In the genomic region with DNA sequence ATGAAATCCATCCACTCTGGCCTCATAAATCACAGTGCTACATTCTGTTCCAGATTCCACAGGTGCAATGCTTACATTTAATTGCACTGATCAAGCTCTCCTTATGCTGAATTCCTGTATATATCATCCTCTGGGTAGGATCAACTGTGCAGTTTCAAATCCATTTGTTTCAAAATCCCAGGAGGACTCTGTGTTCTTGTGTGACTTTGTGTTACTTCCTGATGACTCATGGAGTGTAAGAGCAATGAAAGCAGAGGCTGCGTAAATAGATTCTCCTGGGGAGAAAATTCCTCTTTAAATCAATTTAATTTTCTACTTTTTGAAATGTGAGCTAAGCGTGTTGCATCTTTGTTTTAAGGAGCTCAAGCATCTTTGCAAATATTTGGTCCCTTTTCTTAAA, we compare ENCODE assay signal across 14 cellular contexts.
DNase-seq lines count a peak whose midpoint lies in the region; ATAC-seq and TF ChIP-seq lines count a peak whose summit lies in the region.
"Had no signal": no experiment of that assay in that cellular context is flagged by ENCODE, and none has a peak within 500 bp of the region (broad histone marks: within the 10 kb centered on the region; RNA-seq: fewer than 3 reads in every experiment).

No MANE protein-coding gene starts in this region.

- H3K36me3 ChIP-seq in ACC112 (ENCODE audit: insufficient read depth, low read length): 0 out of 2 replicates have a peak, but pooled peaks cover 7% of the 10 kb centered on the region
- no peaks in the 10 kb centered on the region for H3K36me3 ChIP-seq in brain microvascular endothelial cell (replicated peaks)
- H3K36me3 ChIP-seq in effector memory CD4-positive, alpha-beta T cell (ENCODE audit: control insufficient read depth, insufficient read depth, low read length): no peaks in the 10 kb centered on the region
- H3K36me3 ChIP-seq in MM.1S (replicated peaks; ENCODE audit: insufficient read depth, low read length): no peaks in the 10 kb centered on the region
- H3K36me3 ChIP-seq: heart left ventricle, lower lobe of right lung had no signal

- H3K4me3 ChIP-seq in ACC112 (ENCODE audit: low read depth, low read length) (no peak overlapping the region), brain microvascular endothelial cell (ENCODE audit: low read depth, low read length) (no peak overlapping the region), MM.1S (ENCODE audit: low read length) (no peak overlapping the region)
- H3K4me3 ChIP-seq in effector memory CD4-positive, alpha-beta T cell (ENCODE audit: insufficient read depth, low read depth, low read length, poor library complexity, severe bottlenecking): no peak overlapping the region
- H3K4me3 ChIP-seq: heart left ventricle, lower lobe of right lung had no signal

- H3K79me2 ChIP-seq in ACC112 (ENCODE audit: control insufficient read depth, insufficient read depth, low read length, unreplicated experiment) (no peaks in the 10 kb centered on the region), MM.1S (ENCODE audit: low read length) (no peaks in the 10 kb centered on the region)

- no peaks in the 10 kb centered on the region for H3K4me1 Mint-ChIP-seq in naive thymus-derived CD8-positive, alpha-beta T cell

- H4K20me1 ChIP-seq in MM.1S (ENCODE audit: insufficient read depth, low read length): no peaks in the 10 kb centered on the region

- H3K4me3 Mint-ChIP-seq in naive thymus-derived CD8-positive, alpha-beta T cell: no peak overlapping the region

- peak; percentile 63 for DNase-seq in HT1080 (ENCODE audit: low read depth)
- peak; percentile 50 for DNase-seq in brain microvascular endothelial cell
- peak; percentile 92 for DNase-seq in iris pigment epithelial cell (ENCODE audit: low read depth)
- no peak for DNase-seq in effector memory CD4-positive, alpha-beta T cell
- no peak for DNase-seq in MM.1S
- no peak for DNase-seq in naive thymus-derived CD8-positive, alpha-beta T cell
- DNase-seq in cardiac septum (ENCODE audit: low spot score): no peak
- DNase-seq: activated CD4-positive, alpha-beta T cell treated with anti-CD3 and anti-CD28 coated beads, Interleukin-2, amount 50 U/mL, for 4 hours; heart left ventricle; lower lobe of right lung; NCI-H2029 treated with DMSO at 0.1 percent for 48 hours; NK-92 treated with Interleukin-12 subunit alpha and Interleukin-12 subunit beta, amount 100 ng/mL, for 24 hours; nucleus accumbens had no signal

- in situ Hi-C loops in brain microvascular endothelial cell (cut with HindIII; ENCODE audit: low pct_ligation_motif_present, low sequenced_read_pairs): no loop called here

- ATAC-seq in naive thymus-derived CD8-positive, alpha-beta T cell: no peak
- ATAC-seq: heart left ventricle, lower lobe of right lung had no signal

- no peak for TF ChIP-seq CTCF in brain microvascular endothelial cell (IDR thresholded peaks at IDR 0.05; ENCODE audit: low read depth, low read length, missing control alignments)
- no peak for TF ChIP-seq CTCF in MM.1S (IDR thresholded peaks at IDR 0.05; ENCODE audit: low read length)

- H3K4me2 ChIP-seq in MM.1S (ENCODE audit: low read depth, low read length): no peak overlapping the region

- no peak overlapping the region for H3K27ac Mint-ChIP-seq in naive thymus-derived CD8-positive, alpha-beta T cell

- no peaks in the 10 kb centered on the region for H3K9me2 ChIP-seq in MM.1S (replicated peaks; ENCODE audit: insufficient read depth, low read length)

- POLR2A ChIA-PET in naive thymus-derived CD8-positive, alpha-beta T cell (lab: Charles Lee): no interaction called here

- no peaks in the 10 kb centered on the region for H3K9me3 ChIP-seq in effector memory CD4-positive, alpha-beta T cell (ENCODE audit: control insufficient read depth, low read length)
- no peaks in the 10 kb centered on the region for H3K9me3 ChIP-seq in MM.1S (replicated peaks; ENCODE audit: insufficient read depth, low read length)

- intact Hi-C loops in cardiac septum (cut with DNase I): no loop called here

- no peaks in the 10 kb centered on the region for H3K27me3 Mint-ChIP-seq in naive thymus-derived CD8-positive, alpha-beta T cell

- peak overlapping the region; percentile 84 for H3K27ac ChIP-seq in ACC112 (ENCODE audit: low read depth, low read length)
- H3K27ac ChIP-seq in brain microvascular endothelial cell: peak overlapping the region; percentile 6
- no peak overlapping the region for H3K27ac ChIP-seq in effector memory CD4-positive, alpha-beta T cell (ENCODE audit: insufficient read depth, low read length, poor library complexity, severe bottlenecking)
- H3K27ac ChIP-seq in MM.1S (ENCODE audit: low read length): no peak overlapping the region
- H3K27ac ChIP-seq: heart left ventricle, lower lobe of right lung had no signal

- H3K36me3 Mint-ChIP-seq in naive thymus-derived CD8-positive, alpha-beta T cell: no peaks in the 10 kb centered on the region

- H2AFZ ChIP-seq in ACC112 (ENCODE audit: low read length, unreplicated experiment) (no peak overlapping the region), MM.1S (ENCODE audit: low read length) (no peak overlapping the region)

- peaks cover 9 to 50% (median 17%) of the 10 kb centered on the region in 9 donors for H3K9me3 Mint-ChIP-seq in naive thymus-derived CD8-positive, alpha-beta T cell

- no peaks in the 10 kb centered on the region for H3K27me3 ChIP-seq in ACC112 (ENCODE audit: insufficient read depth, low read length)
- no peaks in the 10 kb centered on the region for H3K27me3 ChIP-seq in brain microvascular endothelial cell (replicated peaks)
- no peaks in the 10 kb centered on the region for H3K27me3 ChIP-seq in effector memory CD4-positive, alpha-beta T cell (replicated peaks; ENCODE audit: control insufficient read depth, insufficient read depth, low read length, poor library complexity, severe bottlenecking)
- H3K27me3 ChIP-seq in MM.1S (replicated peaks; ENCODE audit: insufficient read depth, low read length): no peaks in the 10 kb centered on the region
- H3K27me3 ChIP-seq: heart left ventricle had no signal

- no peaks in the 10 kb centered on the region for H3F3A ChIP-seq in MM.1S (ENCODE audit: insufficient read depth, low read length)

- H3K9ac ChIP-seq in MM.1S (ENCODE audit: low read length): no peak overlapping the region

- H3K4me1 ChIP-seq in ACC112 (ENCODE audit: control insufficient read depth, insufficient read depth, low read length, unreplicated experiment) (peaks cover 26% of the 10 kb centered on the region), MM.1S (ENCODE audit: low read length) (no peaks in the 10 kb centered on the region)
- no peaks in the 10 kb centered on the region for H3K4me1 ChIP-seq in effector memory CD4-positive, alpha-beta T cell (ENCODE audit: control insufficient read depth, insufficient read depth, low read length, poor library complexity, severe bottlenecking)
- H3K4me1 ChIP-seq: heart left ventricle, lower lobe of right lung had no signal

Comparison
In these comparisons a context has a peak if more than half of its experiments do, and no peak if none do; other contexts are left out.
1. H3K27ac ChIP-seq: peak in ACC112 (single experiment) and brain microvascular endothelial cell (single experiment); none in effector memory CD4-positive, alpha-beta T cell (single experiment) and MM.1S (single experiment).
2. DNase-seq: peak in HT1080 (single experiment), brain microvascular endothelial cell (single experiment) and iris pigment epithelial cell (single experiment); none in effector memory CD4-positive, alpha-beta T cell (0 of 3), MM.1S (single experiment), naive thymus-derived CD8-positive, alpha-beta T cell (0 of 10) and cardiac septum (single experiment).